In the genomic region with DNA sequence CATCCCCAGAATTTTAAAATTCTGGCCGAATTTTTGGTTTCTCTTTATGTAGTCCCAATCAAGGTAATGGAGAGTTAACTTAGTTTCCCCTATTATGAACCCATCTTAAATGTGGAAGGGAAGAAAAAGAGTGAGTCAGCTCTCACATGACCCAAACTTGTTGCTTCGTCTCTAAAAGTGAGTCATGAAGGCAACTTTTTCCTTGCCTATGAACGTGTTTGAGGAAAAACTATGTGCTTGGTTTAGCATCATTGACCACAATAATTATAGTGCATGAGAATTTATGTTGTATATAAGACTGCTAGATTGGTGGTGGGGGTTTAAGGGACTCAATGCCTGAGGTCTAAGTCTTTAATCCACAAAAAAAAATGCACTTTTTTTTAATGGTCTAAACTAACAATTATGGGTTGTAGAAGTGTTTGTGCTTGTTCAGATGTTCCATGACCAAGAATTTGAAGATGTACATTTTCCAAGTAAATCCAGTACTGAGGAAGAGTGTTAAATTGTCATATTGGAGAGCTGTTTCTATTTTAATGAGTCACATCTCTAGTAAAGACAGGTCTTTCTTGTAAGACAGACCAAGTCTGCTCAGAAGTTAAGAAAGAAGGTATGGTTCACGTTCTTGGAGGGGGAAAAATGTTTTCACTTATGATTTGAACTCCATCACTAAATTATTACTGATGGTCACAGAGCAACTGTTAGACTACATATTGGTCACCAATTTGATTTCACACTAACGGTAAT, we compare ENCODE assay signal across 11 cellular contexts.
A peak's percentile ranks its signal among the peaks of the same experiment; 100 is the strongest.
DNase-seq lines count a peak whose midpoint lies in the region; ATAC-seq and TF ChIP-seq lines count a peak whose summit lies in the region.
"Had no signal": no experiment of that assay in that cellular context is flagged by ENCODE, and none has a peak within 500 bp of the region (broad histone marks: within the 10 kb centered on the region; RNA-seq: fewer than 3 reads in every experiment).

No MANE protein-coding gene starts in this region.

- no peaks in the 10 kb centered on the region for H3K79me2 ChIP-seq in mammary epithelial cell (ENCODE audit: insufficient read depth, low read length)

- H3K27me3 ChIP-seq in mammary epithelial cell (ENCODE audit: insufficient read depth, low read length), result no peaks in the 10 kb centered on the region
- H3K27me3 ChIP-seq: transverse colon had no signal

- H3K27ac ChIP-seq in mammary epithelial cell (ENCODE audit: insufficient read depth, low read depth, low read length), result peak overlapping the region; percentile 50
- H3K27ac ChIP-seq: transverse colon had no signal

- intact Hi-C loops in CD14-positive monocyte (cut with micrococcal nuclease) (no loop called here), mammary epithelial cell (cut with micrococcal nuclease) (no loop called here)

- CTCF ChIA-PET in mammary epithelial cell (lab: Charles Lee; ENCODE audit: low non-redundant PET), result no interaction called here
- CTCF ChIA-PET in T-cell (lab: Charles Lee), result no interaction called here

- H3K4me3 ChIP-seq in mammary epithelial cell (replicated peaks in 1 of 3; ENCODE audit: insufficient read depth in 1 of 3, low read depth in 2 of 3, low read length in 3 of 3), result no peak overlapping the region
- H3K4me3 ChIP-seq: transverse colon had no signal

- peak overlapping the region in 6 of 7 donors; percentile 24 to 94 (median 85) for H3K27ac Mint-ChIP-seq in CD14-positive monocyte
- H3K27ac Mint-ChIP-seq in mesothelial cell of epicardium, result peak overlapping the region; percentile 7
- H3K27ac Mint-ChIP-seq in T-cell, result no peak overlapping the region
- H3K27ac Mint-ChIP-seq: activated T-helper 2 cell treated with anti-CD3 and anti-CD28 coated beads, Interferon-gamma antibody, Interleukin-2, Interleukin-4, amounts not matched to agents 10 μg/mL and 5 μg/mL and 100 μg/mL, durations not matched to agents 14 hours and 24 hours and 36 hours had no signal

- H3K9me3 ChIP-seq in mammary epithelial cell (replicated peaks; ENCODE audit: insufficient read depth, low read length), result no peaks in the 10 kb centered on the region
- H3K9me3 ChIP-seq: transverse colon had no signal

- H4K20me1 ChIP-seq in mammary epithelial cell (ENCODE audit: insufficient read depth, low read length), result no peaks in the 10 kb centered on the region

- dilution Hi-C loops in mammary epithelial cell (cut with HindIII; ENCODE audit: low sequenced_read_pairs), result no loop called here

- H3K9me3 Mint-ChIP-seq in CD14-positive monocyte (peaks cover 0 to 2% (median 0%) of the 10 kb centered on the region in 7 donors), mesothelial cell of epicardium (peaks cover 9% of the 10 kb centered on the region), T-cell (no peaks in the 10 kb centered on the region)
- H3K9me3 Mint-ChIP-seq: activated T-helper 2 cell treated with anti-CD3 and anti-CD28 coated beads, Interferon-gamma antibody, Interleukin-2, Interleukin-4, amounts not matched to agents 10 μg/mL and 5 μg/mL and 100 μg/mL, durations not matched to agents 14 hours and 24 hours and 36 hours had no signal

- DNase-seq in CD14-positive monocyte (ENCODE audit: low spot score), result peak; percentile 63
- peak; percentile 6 for DNase-seq in NCI-H460 (ENCODE audit: extremely low read depth, low read depth)
- peak; percentile 90 for DNase-seq in mammary epithelial cell
- DNase-seq in mesothelial cell of epicardium (ENCODE audit: low spot score in 2 of 2, unreplicated experiment in 2 of 2), result no peak
- no peak for DNase-seq in hippocampal formation (lab: John Stamatoyannopoulos, UW)
- no peak for DNase-seq in NCI-H2029 (lab: John Stamatoyannopoulos, UW)
- no peak for DNase-seq in T-cell
- DNase-seq: NCI-H1930, transverse colon had no signal

- H3K4me1 Mint-ChIP-seq in CD14-positive monocyte, result peaks cover 15% of the 10 kb centered on the region
- H3K4me1 Mint-ChIP-seq in mesothelial cell of epicardium, result peaks cover 22% of the 10 kb centered on the region
- no peaks in the 10 kb centered on the region for H3K4me1 Mint-ChIP-seq in T-cell

- H3K36me3 ChIP-seq in mammary epithelial cell (ENCODE audit: insufficient read depth, low read length), result no peaks in the 10 kb centered on the region
- H3K36me3 ChIP-seq: transverse colon had no signal

- no peaks in the 10 kb centered on the region for H3K27me3 Mint-ChIP-seq in CD14-positive monocyte (ENCODE audit: low read depth in 3 of 3)
- H3K27me3 Mint-ChIP-seq in mesothelial cell of epicardium (ENCODE audit: low read depth), result no peaks in the 10 kb centered on the region
- no peaks in the 10 kb centered on the region for H3K27me3 Mint-ChIP-seq in T-cell

- TF ChIP-seq CTCF in CD14-positive monocyte (IDR thresholded peaks at IDR 0.05) (no peak), mammary epithelial cell (conservative IDR thresholded peaks at IDR 0.05 in 1 of 2, IDR thresholded peaks at IDR 0.05 in 1 of 2; ENCODE audit: extremely low read depth in 1 of 2, insufficient read depth in 1 of 2, low read depth in 1 of 2, low read length in 2 of 2) (no peak), mesothelial cell of epicardium (IDR thresholded peaks at IDR 0.05; ENCODE audit: unreplicated experiment) (no peak)

- WGBS in mammary epithelial cell (ENCODE audit: low coverage, missing lambda C conversion rate), result 21% methylated on average over 5 of the region's 5 CpGs

- peak overlapping the region; percentile 34 for H3K4me2 ChIP-seq in mammary epithelial cell (ENCODE audit: insufficient read depth, low read depth, low read length)

- no peak overlapping the region for H3K4me3 Mint-ChIP-seq in CD14-positive monocyte
- H3K4me3 Mint-ChIP-seq in mesothelial cell of epicardium, result no peak overlapping the region
- H3K4me3 Mint-ChIP-seq in T-cell, result no peak overlapping the region

- ATAC-seq in HG03108 (IDR thresholded peaks at IDR 0.05; ENCODE audit: unreplicated experiment) (no peak), T-cell (replicated peaks in 1 of 4) (no peak)

- H2AFZ ChIP-seq in mammary epithelial cell (ENCODE audit: low read depth, low read length), result no peak overlapping the region

- H3K9ac ChIP-seq in mammary epithelial cell (ENCODE audit: insufficient read depth, low read length), result no peak overlapping the region

- BruUV-seq in mammary epithelial cell (replicated peaks; lab: Mats Ljungman, UMichigan), result no TSS peak

- POLR2A ChIA-PET in T-cell (lab: Charles Lee), result no interaction called here

- H3K36me3 Mint-ChIP-seq in CD14-positive monocyte, result no peaks in the 10 kb centered on the region
- no peaks in the 10 kb centered on the region for H3K36me3 Mint-ChIP-seq in mesothelial cell of epicardium
- H3K36me3 Mint-ChIP-seq in T-cell, result no peaks in the 10 kb centered on the region

- in situ Hi-C loops in mammary epithelial cell (cut with MboI; ENCODE audit: low sequenced_read_pairs in 2 of 2), result no loop called here

- peaks cover 35% of the 10 kb centered on the region for H3K4me1 ChIP-seq in mammary epithelial cell (ENCODE audit: insufficient read depth, low read length)
- H3K4me1 ChIP-seq: transverse colon had no signal

Comparison
In these comparisons a context has a peak if more than half of its experiments do, and no peak if none do; other contexts are left out.
1. DNase-seq: peak in CD14-positive monocyte (single experiment), NCI-H460 (single experiment) and mammary epithelial cell (single experiment); none in mesothelial cell of epicardium (0 of 2), hippocampal formation (0 of 2), NCI-H2029 (single experiment) and T-cell (0 of 34).
2. H3K27ac Mint-ChIP-seq: peak in CD14-positive monocyte (6 of 7) and mesothelial cell of epicardium (single experiment); none in T-cell (0 of 2).